In genomic region chr4:74357965-74358364, GRCh38 we compare ENCODE assay signal across 26 cellular contexts. TPM values are rescaled to one million over a fixed set of nuclear protein-coding genes. Genes with fewer than 3 reads are reported as not detected.
"Had no signal": no experiment of that assay in that cellular context is flagged by ENCODE, and none has a peak within 500 bp of the region (broad histone marks: within the 10 kb centered on the region; RNA-seq: fewer than 3 reads in every experiment).

No MANE protein-coding gene starts in this region.

- H3K4me1 Mint-ChIP-seq: IgD-negative memory B cell had no signal

- H3K4me2 ChIP-seq: KMS-11 had no signal

- H3K9me3 Mint-ChIP-seq: IgD-negative memory B cell had no signal

- H3K36me3 Mint-ChIP-seq: IgD-negative memory B cell had no signal

- H3K27ac Mint-ChIP-seq: IgD-negative memory B cell had no signal

- H3K4me1 ChIP-seq: Peyer's patch, SJSA1 had no signal

- H3K9ac ChIP-seq: KMS-11 had no signal

- H3K4me3 ChIP-seq: K562, Peyer's patch, SJSA1, SK-N-MC had no signal

- H3K36me3 ChIP-seq: Peyer's patch, SJSA1 had no signal

- H3K9me3 ChIP-seq: Peyer's patch, SJSA1 had no signal

- H3K27me3 ChIP-seq: Peyer's patch, SJSA1 had no signal

- ATAC-seq: K562 had no signal

- H3K4me3 Mint-ChIP-seq: IgD-negative memory B cell had no signal

- DNase-seq: Kasumi-1, MV-4-11, NCI-H1048, NCI-H1105, NCI-H1417, NCI-H1436 treated with DMSO at 0.1 percent for 48 hours, NCI-H1694, NCI-H187 treated with DMSO at 0.1 percent for 48 hours, NCI-H2029 treated with DMSO at 0.1 percent for 48 hours, NCI-H226, NCI-H446, NCI-H510A, NCI-H524 treated with DMSO at 0.1 percent for 48 hours, NCI-H69, NCI-H774, Peyer's patch, Right ventricle myocardium superior, SIG-M5 had no signal

- FAIRE-seq: HTR-8/SVneo, K562 had no signal

- H3K27ac ChIP-seq: HL-60, KMS-11, Peyer's patch, SJSA1, SK-N-MC had no signal

RNA-seq across cellular contexts. Expression of gene EREG, which starts 7.0 kb away (rescaled TPM):
- total RNA-seq: Right ventricle myocardium superior, SJSA1 had no signal
- polyA plus RNA-seq: IgD-negative memory B cell had no signal

RNA-seq across cellular contexts. Expression of gene EPGN, which starts 49.7 kb away (rescaled TPM):
- total RNA-seq: K562, M059J, Peyer's patch, Right ventricle myocardium superior had no signal
- polyA plus RNA-seq: IgD-negative memory B cell had no signal
